Comparison of ENCODE assay signal across 1 cellular context in genomic region chr16:13110124-13110796, GRCh38.
TF ChIP-seq lines count a peak whose summit lies in the region.

No MANE protein-coding gene starts in this region.

TF ChIP-seq in HepG2, 621 proteins besides CTCF, POLR2A, EP300 and RAD21 (continued from another document and continues in another):
- TF ChIP-seq FOXP4 (CRISPR knock-in tag; IDR thresholded peaks at IDR 0.05) (peak; percentile 79; the same call in 1 of the 2 replicates), CREB1 (IDR thresholded peaks at IDR 0.05) (peak; percentile 72), CREB1 (CRISPR knock-in tag; IDR thresholded peaks at IDR 0.05) (peak; percentile 66; the same call in 1 of the 2 replicates), EHMT2 (IDR thresholded peaks at IDR 0.05; ENCODE audit: borderline replicate concordance, low read depth, low read length) (peak; percentile 57; the same call in 1 of the 2 replicates), ZBTB7A (CRISPR knock-in tag; IDR thresholded peaks at IDR 0.05) (no peak), ZNF784 (CRISPR knock-in tag; IDR thresholded peaks at IDR 0.05; ENCODE audit: borderline replicate concordance) (no peak), TARDBP (CRISPR knock-in tag; IDR thresholded peaks at IDR 0.05) (peak; percentile 37; the same call in 1 of the 2 replicates), THAP8 (CRISPR knock-in tag; IDR thresholded peaks at IDR 0.05; ENCODE audit: borderline replicate concordance) (no peak), NR2F6 (IDR thresholded peaks at IDR 0.05) (peak; percentile 43), NR2F6 (CRISPR knock-in tag; IDR thresholded peaks at IDR 0.05) (peak; percentile 66; the same call in 1 of the 2 replicates), ZSCAN25 (CRISPR knock-in tag; IDR thresholded peaks at IDR 0.05) (no peak), ZGPAT (CRISPR knock-in tag; IDR thresholded peaks at IDR 0.05) (peak; percentile 54; the same call in 1 of the 2 replicates), POLR2G (IDR thresholded peaks at IDR 0.05; ENCODE audit: low read depth, low read length) (peak; percentile 44; the same call in 1 of the 2 replicates), HMGXB3 (CRISPR knock-in tag; IDR thresholded peaks at IDR 0.05; ENCODE audit: borderline replicate concordance) (no peak), ATF2 (CRISPR knock-in tag; IDR thresholded peaks at IDR 0.05) (peak; percentile 92), ZUFSP (CRISPR knock-in tag; IDR thresholded peaks at IDR 0.05; ENCODE audit: borderline replicate concordance) (no peak), RFX1 (IDR thresholded peaks at IDR 0.05) (no peak), IRF2 (CRISPR knock-in tag; IDR thresholded peaks at IDR 0.05) (peak; percentile 74), HNF4A (CRISPR knock-in tag; IDR thresholded peaks at IDR 0.05) (peak; percentile 88), SP1 (IDR thresholded peaks at IDR 0.05) (no peak), SP1 (CRISPR knock-in tag; IDR thresholded peaks at IDR 0.05) (0 out of 2 replicates have a peak, but pooled peaks have one; percentile 32), ZNF281 (CRISPR knock-in tag; IDR thresholded peaks at IDR 0.05; ENCODE audit: borderline replicate concordance) (0 out of 2 replicates have a peak, but pooled peaks have one; percentile 19), AHDC1 (CRISPR knock-in tag; IDR thresholded peaks at IDR 0.05; ENCODE audit: borderline replicate concordance) (peak; percentile 69; the same call in 1 of the 2 replicates), TBX3 (IDR thresholded peaks at IDR 0.05; ENCODE audit: borderline replicate concordance) (peak; percentile 42; the same call in 1 of the 2 replicates), GABPB1 (CRISPR knock-in tag; IDR thresholded peaks at IDR 0.05) (peak; percentile 35; the same call in 1 of the 2 replicates), SRSF4 (IDR thresholded peaks at IDR 0.05; ENCODE audit: low read depth, low read length, poor library complexity, severe bottlenecking) (no peak), FOXK1 (CRISPR knock-in tag; IDR thresholded peaks at IDR 0.05; ENCODE audit: borderline replicate concordance, low read depth) (no peak), DPF2 (CRISPR knock-in tag; IDR thresholded peaks at IDR 0.05; ENCODE audit: borderline replicate concordance, low read depth) (peak; percentile 89), TFAP4 (IDR thresholded peaks at IDR 0.05; ENCODE audit: borderline replicate concordance, low read depth) (peak; percentile 29; the same call in 1 of the 2 replicates)
